Comparison of ENCODE assay signal across 1 cellular context in genomic region chr12:115947696-115948062, GRCh38.
TF ChIP-seq lines count a peak whose summit lies in the region.

No MANE protein-coding gene starts in this region.

TF ChIP-seq in K562, 482 proteins besides CTCF, POLR2A, EP300 and RAD21 (continued from another document):
- no peak for TF ChIP-seq NKRF (IDR thresholded peaks at IDR 0.05; ENCODE audit: borderline replicate concordance)
- TF ChIP-seq PRPF4 (IDR thresholded peaks at IDR 0.05; ENCODE audit: insufficient read depth, low read depth, low read length, poor library complexity, severe bottlenecking) = no peak
- TF ChIP-seq, protein P1, sequence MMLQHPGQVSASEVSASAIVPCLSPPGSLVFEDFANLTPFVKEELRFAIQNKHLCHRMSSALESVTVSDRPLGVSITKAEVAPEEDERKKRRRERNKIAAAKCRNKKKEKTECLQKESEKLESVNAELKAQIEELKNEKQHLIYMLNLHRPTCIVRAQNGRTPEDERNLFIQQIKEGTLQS (IDR thresholded peaks at IDR 0.05) = no peak
- TF ChIP-seq, protein P1 (CRISPR knock-in tag; conservative IDR thresholded peaks at IDR 0.05) = no peak
- TF ChIP-seq ETS2 (tag; IDR thresholded peaks at IDR 0.05; ENCODE audit: borderline replicate concordance, poor library complexity, severe bottlenecking) = no peak
- no peak for TF ChIP-seq BRD4 (IDR thresholded peaks at IDR 0.05)
- TF ChIP-seq ZNF445 (CRISPR knock-in tag; IDR thresholded peaks at IDR 0.05; ENCODE audit: low read depth) = no peak
- TF ChIP-seq ZBTB8A (IDR thresholded peaks at IDR 0.05; ENCODE audit: partially characterized antibody) = no peak
